ENCODE assay signal across 18 cellular contexts in genomic region chr22:24205438-24206189, GRCh38. TPM values are rescaled to one million over a fixed set of nuclear protein-coding genes. Genes with fewer than 3 reads are reported as not detected.
DNase-seq lines count a peak whose midpoint lies in the region; ATAC-seq and TF ChIP-seq lines count a peak whose summit lies in the region.
"Had no signal": no experiment of that assay in that cellular context is flagged by ENCODE, and none has a peak within 500 bp of the region (broad histone marks: within the 10 kb centered on the region; RNA-seq: fewer than 3 reads in every experiment).

No MANE protein-coding gene starts in this region.

- H3K9ac ChIP-seq in BLaER1 = no peak overlapping the region

- peaks cover 49% of the 10 kb centered on the region for H3K4me1 ChIP-seq in BLaER1
- peaks cover 39% of the 10 kb centered on the region for H3K4me1 ChIP-seq in lower lobe of right lung
- peaks cover 33% of the 10 kb centered on the region for H3K4me1 ChIP-seq in vagina
- H3K4me1 ChIP-seq in psoas muscle = peaks cover 4% of the 10 kb centered on the region
- peaks cover 10% of the 10 kb centered on the region for H3K4me1 ChIP-seq in right cardiac atrium (ENCODE audit: control insufficient read depth, insufficient read depth, low read length)
- H3K4me1 ChIP-seq: BE2C had no signal

- ATAC-seq in lower lobe of right lung = no peak
- no peak for ATAC-seq in psoas muscle
- ATAC-seq in HG02840 (IDR thresholded peaks at IDR 0.05; ENCODE audit: low FRiP score, unreplicated experiment) = no peak
- no peak for ATAC-seq in right cardiac atrium
- ATAC-seq: activated CD8-positive, alpha-beta T cell treated with anti-CD3 and anti-CD28 coated beads for 36 hours had no signal

- H3K4me2 ChIP-seq in BLaER1 = peak overlapping the region; percentile 88

- peaks cover 19% of the 10 kb centered on the region; the same call in 1 of the 2 replicates for H3K9me3 ChIP-seq in BLaER1
- no peaks in the 10 kb centered on the region for H3K9me3 ChIP-seq in lower lobe of right lung
- H3K9me3 ChIP-seq in vagina = no peaks in the 10 kb centered on the region
- no peaks in the 10 kb centered on the region for H3K9me3 ChIP-seq in psoas muscle
- no peaks in the 10 kb centered on the region for H3K9me3 ChIP-seq in right cardiac atrium (ENCODE audit: control insufficient read depth, low read length)

- H4K20me1 ChIP-seq in BLaER1 = no peaks in the 10 kb centered on the region

- intact Hi-C loops in lower lobe of right lung (cut with DNase I) (no loop called here), vagina (cut with DNase I) (no loop called here), psoas muscle (cut with DNase I) (no loop called here), right cardiac atrium (cut with DNase I) (no loop called here)

- peak overlapping the region; percentile 72; the same call in 1 of the 2 replicates for H3K27ac ChIP-seq in BLaER1
- H3K27ac ChIP-seq in HL-60 (replicated peaks) = peak overlapping the region; percentile 90
- H3K27ac ChIP-seq in lower lobe of right lung = peak overlapping the region; percentile 32
- H3K27ac ChIP-seq in vagina = no peak overlapping the region
- H3K27ac ChIP-seq in psoas muscle = no peak overlapping the region
- H3K27ac ChIP-seq in right cardiac atrium (ENCODE audit: low read length) = no peak overlapping the region

- H3K4me3 ChIP-seq in BLaER1 (no peak overlapping the region), HL-60 (replicated peaks; ENCODE audit: insufficient read depth, low read length) (no peak overlapping the region), lower lobe of right lung (no peak overlapping the region), vagina (no peak overlapping the region), psoas muscle (no peak overlapping the region), right cardiac atrium (ENCODE audit: low read length) (no peak overlapping the region)
- H3K4me3 ChIP-seq: lung had no signal

- H3K36me3 ChIP-seq in BLaER1 (no peaks in the 10 kb centered on the region), lower lobe of right lung (no peaks in the 10 kb centered on the region), vagina (no peaks in the 10 kb centered on the region), psoas muscle (ENCODE audit: insufficient read depth in 1 of 2, low read depth in 1 of 2) (no peaks in the 10 kb centered on the region)
- H3K36me3 ChIP-seq: BE2C had no signal

- 58 to 81% (median 70%) methylated on average over 8 of the region's 8 CpGs for WGBS in psoas muscle, 3 donors
- WGBS in right cardiac atrium = 95% methylated on average over 8 of the region's 8 CpGs

- TF ChIP-seq POLR2A in vagina (IDR thresholded peaks at IDR 0.05) = no peak

- H3K27me3 ChIP-seq in BLaER1 (no peaks in the 10 kb centered on the region), HL-60 (ENCODE audit: insufficient read depth, poor library complexity, severe bottlenecking) (no peaks in the 10 kb centered on the region), lower lobe of right lung (ENCODE audit: low read depth) (no peaks in the 10 kb centered on the region), vagina (no peaks in the 10 kb centered on the region), psoas muscle (ENCODE audit: insufficient read depth in 3 of 3, low read length in 2 of 3) (no peaks in the 10 kb centered on the region), right cardiac atrium (ENCODE audit: control insufficient read depth, insufficient read depth) (no peaks in the 10 kb centered on the region)
- H3K27me3 ChIP-seq: BE2C had no signal

- DNase-seq in HL-60 (ENCODE audit: low read depth in 1 of 2, low spot score in 1 of 2) (peak in 1 of 2 experiments; percentile 30), RPMI8226 (peak; percentile 72), lower lobe of right lung (no peak), vagina (ENCODE audit: extremely low spot score in 2 of 2) (no peak), psoas muscle (no peak), right cardiac atrium (no peak)
- DNase-seq: activated CD8-positive, alpha-beta T cell treated with anti-CD3 and anti-CD28 coated beads for 36 hours; BE2C; caudate nucleus; EL; hypothalamus; NCI-H1930; stimulated activated CD4-positive, alpha-beta T cell treated with anti-CD3 and anti-CD28 coated beads, Interleukin-1b, Interleukin-23, amount 100 ng/mL, for 48 hours; T-helper 9 cell had no signal

- TF ChIP-seq CTCF in HL-60 (IDR thresholded peaks at IDR 0.05; ENCODE audit: insufficient read depth, low read length) (no peak), lower lobe of right lung (IDR thresholded peaks at IDR 0.05) (peak; percentile 9), vagina (IDR thresholded peaks at IDR 0.05) (no peak), psoas muscle (IDR thresholded peaks at IDR 0.05) (no peak)

RNA-seq across cellular contexts. Expression of gene SUSD2, which starts 24.3 kb away (rescaled TPM):
- total RNA-seq in lower lobe of right lung (200 TPM), vagina (9.1 TPM), psoas muscle (1 to 10 TPM; 1.1 to 1.8 (median 1.4) TPM), right cardiac atrium (1 to 10 TPM; 6.2 to 7.4 (median 7.3) TPM)
- polyA plus RNA-seq in psoas muscle (1 to 10 TPM; 1.1 to 1.4 (median 1.3) TPM), right cardiac atrium (6.7 TPM)

RNA-seq across cellular contexts. Expression of gene GGT5, which starts 39.3 kb away (rescaled TPM):
- 29.4 TPM for total RNA-seq in lower lobe of right lung
- total RNA-seq in vagina = 61.4 TPM
- total RNA-seq in psoas muscle = 10 to 100 TPM in 2 of 4 donors, 1 to 10 TPM in 2; 7.3 to 11.3 (median 9.0) TPM
- polyA plus RNA-seq in psoas muscle = 10 to 100 TPM in 1 of 3 donors, 1 to 10 TPM in 2; 9.3 to 13.7 (median 9.8) TPM
- total RNA-seq in right cardiac atrium = 10 to 100 TPM; 30.2 to 61.0 (median 45.1) TPM
- 46.3 TPM for polyA plus RNA-seq in right cardiac atrium
- total RNA-seq: activated CD8-positive, alpha-beta T cell treated with anti-CD3 and anti-CD28 coated beads for 36 hours; H1 had no signal

Comparison
In these comparisons a context has a peak if more than half of its experiments do, and no peak if none do; other contexts are left out.
1. H3K27ac ChIP-seq: peak in BLaER1 (single experiment), HL-60 (single experiment) and lower lobe of right lung (single experiment); none in vagina (single experiment), psoas muscle (single experiment) and right cardiac atrium (single experiment).
2. RNA of gene SUSD2, which starts 24.3 kb away (total RNA-seq): 200 TPM in lower lobe of right lung (single experiment); 9.1 TPM in vagina (single experiment), 6.2 to 7.4 TPM in right cardiac atrium and 1.1 to 1.8 TPM in psoas muscle; every median in the first group is over 10 times any median in the second.